Comparison of ENCODE assay signal across 25 cellular contexts in the genomic region with DNA sequence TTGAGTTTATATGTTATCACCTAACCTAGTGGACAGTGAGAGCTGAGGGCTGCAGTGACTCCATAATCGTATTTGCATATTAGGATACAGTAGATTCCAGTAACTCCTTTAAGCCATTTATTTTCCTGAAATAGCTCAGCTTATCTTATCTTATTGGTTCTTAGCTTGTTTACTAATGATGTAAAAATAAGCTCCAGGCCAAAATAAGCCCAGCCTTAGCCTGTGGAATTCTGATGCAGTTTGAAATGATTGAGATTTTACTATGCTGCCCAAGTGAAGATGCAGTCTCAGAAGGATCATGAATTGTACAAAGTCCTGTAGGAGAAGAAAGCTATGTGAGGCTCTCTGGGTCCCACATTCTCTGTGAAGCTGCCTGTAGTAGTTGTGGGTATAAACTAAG. TPM values are rescaled to one million over a fixed set of nuclear protein-coding genes. Genes with fewer than 3 reads are reported as not detected.
DNase-seq lines count a peak whose midpoint lies in the region; ATAC-seq and TF ChIP-seq lines count a peak whose summit lies in the region.
"Had no signal": no experiment of that assay in that cellular context is flagged by ENCODE, and none has a peak within 500 bp of the region (broad histone marks: within the 10 kb centered on the region; RNA-seq: fewer than 3 reads in every experiment).

No MANE protein-coding gene starts in this region.

- H3K4me3 Mint-ChIP-seq in CD4-positive, alpha-beta T cell = no peak overlapping the region
- peak overlapping the region; percentile 48 for H3K4me3 Mint-ChIP-seq in activated T-helper 17 cell treated with anti-CD3 and anti-CD28 coated beads, Interleukin-2, amount 50 U/mL, for 72 hours
- H3K4me3 Mint-ChIP-seq: activated CD4-positive, alpha-beta memory T cell treated with anti-CD3 and anti-CD28 coated beads for 36 hours; IgD-negative memory B cell; T-helper 2 cell treated with Interferon-gamma antibody and Interleukin-4, amounts not matched to agents 5 μg/mL and 100 μg/mL, for 36 hours had no signal

- BruUV-seq in A673 (replicated peaks; lab: Mats Ljungman, UMichigan) = no TSS peak

- H3K9ac ChIP-seq in colonic mucosa (ENCODE audit: low read depth in 2 of 2, low read length in 2 of 2) = no peak overlapping the region
- H3K9ac ChIP-seq: parathyroid adenoma had no signal

- H3K27ac ChIP-seq in A673 (ENCODE audit: low read depth, low read length, poor library complexity, severe bottlenecking) (peak overlapping the region; percentile 55), SJCRH30 (no peak overlapping the region), colonic mucosa (no peak overlapping the region)
- peak overlapping the region; percentile 15 for H3K27ac ChIP-seq in CD4-positive, alpha-beta T cell (ENCODE audit: low read depth, low read length)
- H3K27ac ChIP-seq: gastroesophageal sphincter, parathyroid adenoma, right lobe of liver, transverse colon, WERI-Rb-1 had no signal

- POLR2A ChIA-PET in A673 (lab: Charles Lee; ENCODE audit: low non-redundant PET) = no interaction called here
- POLR2A ChIA-PET in CD4-positive, alpha-beta T cell (lab: Charles Lee) = interaction anchor here (0.7 to 2.0 kb wide), 5 partner anchors 8 to 27 kb away, joined by 3 to 8 read pairs (median 4); no protein-coding TSS in a partner anchor

- H3K9me3 Mint-ChIP-seq in CD4-positive, alpha-beta T cell = no peaks in the 10 kb centered on the region
- no peaks in the 10 kb centered on the region for H3K9me3 Mint-ChIP-seq in activated T-helper 17 cell treated with anti-CD3 and anti-CD28 coated beads, Interleukin-2, amount 50 U/mL, for 72 hours
- H3K9me3 Mint-ChIP-seq: activated CD4-positive, alpha-beta memory T cell treated with anti-CD3 and anti-CD28 coated beads for 36 hours; activated naive CD4-positive, alpha-beta T cell treated with anti-CD3 and anti-CD28 coated beads, Interleukin-2, amount 50 U/mL, for 72 hours; IgD-negative memory B cell; T-helper 2 cell treated with Interferon-gamma antibody and Interleukin-4, amounts not matched to agents 5 μg/mL and 100 μg/mL, for 36 hours had no signal

- H3K4me1 Mint-ChIP-seq in CD4-positive, alpha-beta T cell (ENCODE audit: low read depth) = peaks cover 61% of the 10 kb centered on the region
- H3K4me1 Mint-ChIP-seq in activated T-helper 17 cell treated with anti-CD3 and anti-CD28 coated beads, Interleukin-2, amount 50 U/mL, for 72 hours = peaks cover 46% of the 10 kb centered on the region

- no peak overlapping the region for H3K4me3 ChIP-seq in A673 (ENCODE audit: low read depth, low read length, poor library complexity, severe bottlenecking)
- no peak overlapping the region for H3K4me3 ChIP-seq in fibroblast of the aortic adventitia (ENCODE audit: low read depth, low read length)
- no peak overlapping the region for H3K4me3 ChIP-seq in SJCRH30
- no peak overlapping the region for H3K4me3 ChIP-seq in colonic mucosa
- H3K4me3 ChIP-seq: gastroesophageal sphincter, right lobe of liver, transverse colon had no signal

- TF ChIP-seq CTCF in A673 (conservative IDR thresholded peaks at IDR 0.05; ENCODE audit: low read depth, low read length) (no peak), fibroblast of the aortic adventitia (IDR thresholded peaks at IDR 0.05; ENCODE audit: insufficient read depth, low read length) (no peak), colonic mucosa (IDR thresholded peaks at IDR 0.05) (no peak)
- TF ChIP-seq CTCF in CD4-positive, alpha-beta T cell (IDR thresholded peaks at IDR 0.05) = no peak

- DNase-seq in A673 (ENCODE audit: low spot score) (no peak), fibroblast of the aortic adventitia (ENCODE audit: low read depth) (peak; percentile 45), COLO829 (ENCODE audit: low spot score) (no peak), SJCRH30 (no peak), colonic mucosa (no peak)
- DNase-seq in CD4-positive, alpha-beta T cell = no peak
- DNase-seq: activated CD4-positive, alpha-beta memory T cell treated with anti-CD3 and anti-CD28 coated beads for 36 hours; DMS79; effector CD8-positive, alpha-beta T cell; GOT3; left ventricle myocardium superior; MM.1S; NCI-H1417 treated with DMSO at 0.1 percent for 48 hours; NCI-H446 treated with DMSO at 0.1 percent for 48 hours; right lobe of liver; transverse colon; WERI-Rb-1 had no signal

- H3K27me3 ChIP-seq in A673 (replicated peaks; ENCODE audit: insufficient read depth, low read depth, low read length, poor library complexity) = no peaks in the 10 kb centered on the region
- no peaks in the 10 kb centered on the region for H3K27me3 ChIP-seq in CD4-positive, alpha-beta T cell (ENCODE audit: control insufficient read depth, insufficient read depth, low read length)
- H3K27me3 ChIP-seq in SJCRH30 = no peaks in the 10 kb centered on the region
- H3K27me3 ChIP-seq in colonic mucosa = no peaks in the 10 kb centered on the region
- H3K27me3 ChIP-seq: gastroesophageal sphincter, right lobe of liver, transverse colon had no signal

- H3K4me1 ChIP-seq in A673 (ENCODE audit: insufficient read depth, low read length, poor library complexity, severe bottlenecking) (peaks cover 52% of the 10 kb centered on the region), SJCRH30 (no peaks in the 10 kb centered on the region), colonic mucosa (peaks cover 3% of the 10 kb centered on the region)

- H3K36me3 Mint-ChIP-seq in CD4-positive, alpha-beta T cell (ENCODE audit: low read depth) = peaks cover 100% of the 10 kb centered on the region
- H3K36me3 Mint-ChIP-seq in activated T-helper 17 cell treated with anti-CD3 and anti-CD28 coated beads, Interleukin-2, amount 50 U/mL, for 72 hours (ENCODE audit: low read depth) = peaks cover 100% of the 10 kb centered on the region

- H3K27me3 Mint-ChIP-seq in CD4-positive, alpha-beta T cell = no peaks in the 10 kb centered on the region
- H3K27me3 Mint-ChIP-seq in activated T-helper 17 cell treated with anti-CD3 and anti-CD28 coated beads, Interleukin-2, amount 50 U/mL, for 72 hours = no peaks in the 10 kb centered on the region
- H3K27me3 Mint-ChIP-seq: activated CD4-positive, alpha-beta memory T cell treated with anti-CD3 and anti-CD28 coated beads for 36 hours; IgD-negative memory B cell had no signal

- peak overlapping the region; percentile 69 for H3K27ac Mint-ChIP-seq in CD4-positive, alpha-beta T cell
- no peak overlapping the region for H3K27ac Mint-ChIP-seq in activated T-helper 17 cell treated with anti-CD3 and anti-CD28 coated beads, Interleukin-2, amount 50 U/mL, for 72 hours
- H3K27ac Mint-ChIP-seq: activated CD4-positive, alpha-beta memory T cell treated with anti-CD3 and anti-CD28 coated beads for 36 hours; T-helper 2 cell treated with Interferon-gamma antibody and Interleukin-4, amounts not matched to agents 5 μg/mL and 100 μg/mL, for 36 hours had no signal

- H3K36me3 ChIP-seq in A673 (ENCODE audit: insufficient read depth, low read length, poor library complexity, severe bottlenecking) = peaks cover 100% of the 10 kb centered on the region
- peaks cover 85% of the 10 kb centered on the region for H3K36me3 ChIP-seq in SJCRH30
- H3K36me3 ChIP-seq in colonic mucosa = peaks cover 43% of the 10 kb centered on the region

- no peaks in the 10 kb centered on the region for H3K9me3 ChIP-seq in A673 (ENCODE audit: low read depth, low read length, poor library complexity, severe bottlenecking)
- H3K9me3 ChIP-seq in CD4-positive, alpha-beta T cell (ENCODE audit: control insufficient read depth, low read length) = no peaks in the 10 kb centered on the region
- H3K9me3 ChIP-seq in SJCRH30 (replicated peaks) = no peaks in the 10 kb centered on the region
- no peaks in the 10 kb centered on the region for H3K9me3 ChIP-seq in colonic mucosa
- H3K9me3 ChIP-seq: gastroesophageal sphincter, right lobe of liver, transverse colon had no signal

- no peak for ATAC-seq in CD4-positive, alpha-beta T cell (ENCODE audit: poor library complexity)
- ATAC-seq in activated T-helper 17 cell treated with anti-CD3 and anti-CD28 coated beads, Interleukin-2, amount 50 U/mL, for 72 hours (replicated peaks) = no peak
- ATAC-seq: activated naive CD4-positive, alpha-beta T cell treated with anti-CD3 and anti-CD28 coated beads, Interleukin-2, amount 50 U/mL, for 72 hours; esophagus mucosa; gastroesophageal sphincter; left ventricle myocardium superior; SK-N-SH treated with all-trans-retinoic acid at 6 μM for 48 hours had no signal

- CTCF ChIA-PET in A673 (lab: Charles Lee) = interaction anchor here (1.0 kb wide), 1 partner anchor 94 kb away, joined by 4 read pairs; no protein-coding TSS in a partner anchor
- CTCF ChIA-PET in CD4-positive, alpha-beta T cell (lab: Charles Lee) = interaction anchor here (1.0 to 1.5 kb wide), 2 partner anchors 25 to 156 kb away, joined by 3 to 5 read pairs; no protein-coding TSS in a partner anchor

- intact Hi-C loops in A673 (cut with micrococcal nuclease; ENCODE audit: unreplicated experiment) (no loop called here), colonic mucosa (cut with DNase I) (no loop called here)
- intact Hi-C loops in CD4-positive, alpha-beta T cell (cut with DNase I, micrococcal nuclease) = loop anchor here in 1 of 2 experiments (5.0 kb wide), 1 partner anchor 159 kb away; no protein-coding TSS in a partner anchor

RNA-seq across cellular contexts. Expression of gene ATP1A1, which starts 18.2 kb away (rescaled TPM):
- total RNA-seq in A673 (2021) (1,293 and 1,420 TPM in 2 replicates), fibroblast of the aortic adventitia (ENCODE audit: low replicate concordance) (95.0 and 126 TPM in 2 replicates), colonic mucosa (100 to 1,000 TPM; 718 to 936 TPM)
- 100 to 1,000 TPM; 251 to 262 TPM for total RNA-seq in CD4-positive, alpha-beta T cell
- total RNA-seq in activated T-helper 17 cell treated with anti-CD3 and anti-CD28 coated beads, Interleukin-2, amount 50 U/mL, for 72 hours = 100 to 1,000 TPM; 206 to 244 TPM
- 110 and 112 TPM in 2 replicates for total RNA-seq in SJCRH30 (2014; rRNA removed; shearing (Covaris generic))

Comparison
In these comparisons a context has a peak if more than half of its experiments do, and no peak if none do; other contexts are left out.
1. H3K27ac ChIP-seq: peak in A673 (single experiment) and CD4-positive, alpha-beta T cell (single experiment); none in SJCRH30 (single experiment) and colonic mucosa (single experiment).